20 cellular contexts compared by ENCODE assay signal in genomic region chr2:148617219-148617618, GRCh38.
"Had no signal": no experiment of that assay in that cellular context is flagged by ENCODE, and none has a peak within 500 bp of the region (broad histone marks: within the 10 kb centered on the region; RNA-seq: fewer than 3 reads in every experiment).

No MANE protein-coding gene starts in this region.

- ATAC-seq: foreskin keratinocyte, gastroesophageal sphincter, heart right ventricle, left cardiac atrium, left lung, left ventricle myocardium superior, lower lobe of right lung had no signal

- H3K9me3 ChIP-seq: esophagus muscularis mucosa, gastroesophageal sphincter, heart right ventricle, left lung, lower lobe of right lung had no signal

- FAIRE-seq: colon, endothelial cell of umbilical vein, frontal cortex, islet of Langerhans had no signal

- H3K27ac ChIP-seq: coronary artery, esophagus muscularis mucosa, foreskin keratinocyte, gastroesophageal sphincter, left lung, lower lobe of right lung had no signal

- H3K4me3 ChIP-seq: coronary artery, dorsolateral prefrontal cortex, esophagus muscularis mucosa, gastroesophageal sphincter, heart right ventricle, left lung, lower lobe of right lung had no signal

- H3K36me3 ChIP-seq: esophagus muscularis mucosa, gastroesophageal sphincter, heart right ventricle, left lung, lower lobe of right lung had no signal

- H3K27me3 ChIP-seq: dorsolateral prefrontal cortex, esophagus muscularis mucosa, foreskin keratinocyte, gastroesophageal sphincter, heart right ventricle, left lung had no signal

- DNase-seq: dermis blood vessel endothelial cell; dorsolateral prefrontal cortex; effector CD4-positive, alpha-beta T cell; effector memory CD4-positive, alpha-beta T cell; foreskin keratinocyte; head of caudate nucleus; heart right ventricle; hippocampal formation; left cardiac atrium; left lung; left ventricle myocardium superior; lower lobe of right lung; midbrain had no signal
